Comparison of ENCODE assay signal across 19 cellular contexts in genomic region chr10:121113906-121114305, GRCh38.
"Had no signal": no experiment of that assay in that cellular context is flagged by ENCODE, and none has a peak within 500 bp of the region (broad histone marks: within the 10 kb centered on the region; RNA-seq: fewer than 3 reads in every experiment).

No MANE protein-coding gene starts in this region.

- H3K4me1 Mint-ChIP-seq: naive thymus-derived CD8-positive, alpha-beta T cell had no signal

- H3K36me3 ChIP-seq: neural progenitor cell, ovary, right atrium auricular region, upper lobe of left lung, vagina had no signal

- H3K27ac Mint-ChIP-seq: dendritic cell treated with granulocyte-macrophage colony-stimulating factor and Interleukin-4, amounts not matched to agents 40 ng/mL and 50 ng/mL, for 4 days; effector memory CD8-positive, alpha-beta T cell; naive thymus-derived CD8-positive, alpha-beta T cell; neural progenitor cell had no signal

- H3K4me3 Mint-ChIP-seq: dendritic cell treated with granulocyte-macrophage colony-stimulating factor and Interleukin-4, amounts not matched to agents 40 ng/mL and 50 ng/mL, for 4 days; effector memory CD8-positive, alpha-beta T cell; naive thymus-derived CD8-positive, alpha-beta T cell; neural progenitor cell had no signal

- DNase-seq: cerebellar nuclear complex; effector memory CD8-positive, alpha-beta T cell; foreskin melanocyte; head of caudate nucleus; hippocampal formation; mucosa of descending colon; naive thymus-derived CD8-positive, alpha-beta T cell; nucleus accumbens; ovary; small intestine; stimulated activated CD4-positive, alpha-beta T cell treated with anti-CD3 and anti-CD28 coated beads, Interleukin-2, amount 100 ng/mL, for 48 hours; stimulated activated naive CD4-positive, alpha-beta T cell treated with Interleukin-2 at 50 U/mL for 16 hours had no signal

- H3K27ac ChIP-seq: neural progenitor cell, ovary, right atrium auricular region, vagina had no signal

- H3K4me3 ChIP-seq: lung, mucosa of descending colon, neural progenitor cell, ovary, right atrium auricular region, upper lobe of left lung, vagina had no signal

- H3K36me3 Mint-ChIP-seq: neural progenitor cell had no signal

- ATAC-seq: effector memory CD8-positive, alpha-beta T cell; left lobe of liver; mucosa of descending colon; naive thymus-derived CD8-positive, alpha-beta T cell had no signal

- H3K27me3 ChIP-seq: neural progenitor cell, ovary, right atrium auricular region, upper lobe of left lung, vagina had no signal

- H3K27me3 Mint-ChIP-seq: dendritic cell treated with granulocyte-macrophage colony-stimulating factor and Interleukin-4, amounts not matched to agents 40 ng/mL and 50 ng/mL, for 4 days had no signal

- H3K9me3 ChIP-seq: ovary, vagina had no signal

- H3K4me1 ChIP-seq: right atrium auricular region, upper lobe of left lung, vagina had no signal
